8 cellular contexts compared by ENCODE assay signal in the genomic region with DNA sequence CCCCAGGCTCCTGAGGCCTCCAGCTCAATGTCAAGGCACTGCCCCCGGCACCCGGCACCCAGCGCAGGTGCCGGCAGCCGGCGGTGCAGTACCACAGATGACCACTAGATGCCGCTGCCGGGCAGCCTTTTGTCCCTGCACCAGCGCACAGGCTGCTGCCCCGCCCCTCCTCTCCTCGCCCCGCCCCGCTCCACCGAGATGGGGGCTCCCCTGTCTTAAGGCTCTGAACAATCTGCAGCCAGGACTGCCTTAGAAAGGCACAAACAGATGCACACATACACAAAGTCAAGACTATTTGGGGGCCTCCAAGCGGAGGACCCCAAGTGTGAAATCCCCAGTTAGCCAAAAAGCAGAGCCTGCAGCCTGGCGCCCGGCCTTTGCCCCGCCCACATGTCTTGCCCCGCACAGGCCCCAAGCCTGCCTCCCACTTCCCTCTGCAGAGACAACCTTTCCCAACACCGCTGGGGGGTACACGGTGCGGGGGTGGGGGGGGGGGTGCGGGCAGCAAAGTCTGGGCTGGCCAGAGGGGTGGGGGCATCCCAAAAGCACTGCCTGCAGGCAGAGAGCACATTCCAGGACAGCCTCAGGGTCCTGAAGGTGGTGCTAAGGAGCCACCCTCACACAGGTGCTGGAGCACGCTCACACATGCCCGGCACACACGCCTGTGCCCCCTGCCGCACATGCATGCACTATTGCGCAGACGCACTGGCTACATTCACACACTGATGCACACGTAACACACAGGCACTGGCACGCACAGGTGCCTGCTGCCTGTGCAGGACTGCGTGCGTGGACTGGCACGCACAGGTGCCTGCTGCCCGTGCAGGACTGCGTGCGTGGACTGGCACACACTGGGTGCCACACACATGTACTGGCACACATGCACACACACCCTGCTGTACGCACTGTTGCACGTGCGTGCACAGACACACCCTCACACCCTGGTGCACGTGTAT. TPM values are rescaled to one million over a fixed set of nuclear protein-coding genes. Genes with fewer than 3 reads are reported as not detected.
DNase-seq lines count a peak whose midpoint lies in the region; FAIRE-seq and TF ChIP-seq lines count a peak whose summit lies in the region.

No MANE protein-coding gene starts in this region.

- POLR2A ChIA-PET in activated CD4-positive, alpha-beta memory T cell treated with anti-CD3 and anti-CD28 coated beads for 36 hours (lab: Charles Lee) = no interaction called here

- CTCF ChIA-PET in activated CD4-positive, alpha-beta memory T cell treated with anti-CD3 and anti-CD28 coated beads for 36 hours (lab: Charles Lee) = interaction anchor here (0.6 to 1.9 kb wide), 18 partner anchors 11 to 233 kb away, joined by 3 to 43 read pairs (median 4); no protein-coding TSS in a partner anchor

- H3K4me3 Mint-ChIP-seq in activated CD4-positive, alpha-beta memory T cell treated with anti-CD3 and anti-CD28 coated beads for 36 hours = no peak overlapping the region

- H3K36me3 Mint-ChIP-seq in activated CD4-positive, alpha-beta memory T cell treated with anti-CD3 and anti-CD28 coated beads for 36 hours = peaks cover 4% of the 10 kb centered on the region

- intact Hi-C loops in activated CD4-positive, alpha-beta memory T cell treated with anti-CD3 and anti-CD28 coated beads for 36 hours (cut with micrococcal nuclease) = loop anchor here (1.0 to 5.0 kb wide), 3 partner anchors 41 to 233 kb away; no protein-coding TSS in a partner anchor

- TF ChIP-seq CTCF in D721Med (IDR thresholded peaks at IDR 0.05; ENCODE audit: insufficient read depth, missing control alignments) = peak; percentile 70

- FAIRE-seq in D721Med (lab: Jason Lieb, UNC) = no peak

- no peak overlapping the region for H3K27ac Mint-ChIP-seq in activated CD4-positive, alpha-beta memory T cell treated with anti-CD3 and anti-CD28 coated beads for 36 hours

- peak; percentile 59 for DNase-seq in D721Med (ENCODE audit: insufficient read length, low spot score)
- peak; percentile 18 for DNase-seq in GOT3 (lab: John Stamatoyannopoulos, UW)
- DNase-seq in NCI-H2227 (lab: John Stamatoyannopoulos, UW; ENCODE audit: unreplicated experiment) = peak; percentile 84
- peak; percentile 88 for DNase-seq in activated CD4-positive, alpha-beta memory T cell treated with anti-CD3 and anti-CD28 coated beads for 36 hours
- peak; percentile 88 for DNase-seq in ecto neural progenitor cell (ENCODE audit: low spot score)
- DNase-seq in lung microvascular endothelial cell (ENCODE audit: low read depth in 2 of 2) = peak; percentile 42 to 54
- peak; percentile 77 for DNase-seq in stimulated activated CD8-positive, alpha-beta memory T cell treated with anti-CD3 and anti-CD28 coated beads, Interleukin-15, amount 100 ng/mL, for 1 hour (ENCODE audit: low read depth)
- no peak for DNase-seq in NCI-H2107 treated with DMSO at 0.1 percent for 48 hours (lab: John Stamatoyannopoulos, UW; ENCODE audit: unreplicated experiment)

- H3K9me3 Mint-ChIP-seq in activated CD4-positive, alpha-beta memory T cell treated with anti-CD3 and anti-CD28 coated beads for 36 hours = peaks cover 17% of the 10 kb centered on the region

- no peaks in the 10 kb centered on the region for H3K27me3 Mint-ChIP-seq in activated CD4-positive, alpha-beta memory T cell treated with anti-CD3 and anti-CD28 coated beads for 36 hours

- peaks cover 5% of the 10 kb centered on the region for H3K4me1 Mint-ChIP-seq in activated CD4-positive, alpha-beta memory T cell treated with anti-CD3 and anti-CD28 coated beads for 36 hours (ENCODE audit: low read depth)

RNA-seq across cellular contexts. Expression of a gene that starts 37.1 kb away (rescaled TPM):
- under 1 TPM; 0.17 to 0.24 TPM for total RNA-seq in activated CD4-positive, alpha-beta memory T cell treated with anti-CD3 and anti-CD28 coated beads for 36 hours
- 0.20 and 0.44 TPM in 2 replicates for total RNA-seq in lung microvascular endothelial cell
